In genomic region chr9:134391319-134392231, GRCh38 we compare ENCODE assay signal across 9 cellular contexts.
A peak's percentile ranks its signal among the peaks of the same experiment; 100 is the strongest.
DNase-seq lines count a peak whose midpoint lies in the region; ATAC-seq lines count a peak whose summit lies in the region.
"Had no signal": no experiment of that assay in that cellular context is flagged by ENCODE, and none has a peak within 500 bp of the region (broad histone marks: within the 10 kb centered on the region; RNA-seq: fewer than 3 reads in every experiment).

No MANE protein-coding gene starts in this region.

- ATAC-seq in GM19324 (IDR thresholded peaks at IDR 0.05; ENCODE audit: low FRiP score, unreplicated experiment): peak; percentile 35
- peak; percentile 44 for ATAC-seq in HG03378 (IDR thresholded peaks at IDR 0.05; ENCODE audit: unreplicated experiment)
- ATAC-seq in activated T-cell treated with anti-CD3 and anti-CD28 coated beads, Interleukin-2, amount 50 U/mL, for 72 hours (replicated peaks in 1 of 2): peak; percentile 72 to 74
- ATAC-seq: Panc1 had no signal

- no peak overlapping the region for H3K27ac Mint-ChIP-seq in activated T-cell treated with anti-CD3 and anti-CD28 coated beads, Interleukin-2, amount 50 U/mL, for 72 hours

- DNase-seq in activated T-cell treated with anti-CD3 and anti-CD28 coated beads, Interleukin-2, amount 50 U/mL, for 72 hours: peak; percentile 84 to 91
- DNase-seq in stimulated activated CD4-positive, alpha-beta T cell treated with anti-CD3 and anti-CD28 coated beads, Interleukin-15, amount 100 ng/mL, for 24 hours: peak; percentile 87
- no peak for DNase-seq in SK-N-DZ (ENCODE audit: low spot score)
- DNase-seq in SKM-1 (lab: John Stamatoyannopoulos, UW; ENCODE audit: unreplicated experiment): no peak
- no peak for DNase-seq in NCI-H1436 (lab: John Stamatoyannopoulos, UW)
- no peak for DNase-seq in foreskin melanocyte

- H3K36me3 Mint-ChIP-seq in activated T-cell treated with anti-CD3 and anti-CD28 coated beads, Interleukin-2, amount 50 U/mL, for 72 hours (ENCODE audit: insufficient read depth in 2 of 2): peaks cover 5 to 6% of the 10 kb centered on the region in 2 donors

- H3K27me3 Mint-ChIP-seq in activated T-cell treated with anti-CD3 and anti-CD28 coated beads, Interleukin-2, amount 50 U/mL, for 72 hours (ENCODE audit: low read depth): peaks cover 18% of the 10 kb centered on the region

- peak overlapping the region; percentile 85 for H3K4me3 Mint-ChIP-seq in activated T-cell treated with anti-CD3 and anti-CD28 coated beads, Interleukin-2, amount 50 U/mL, for 72 hours

- peaks cover 62% of the 10 kb centered on the region for H3K4me1 Mint-ChIP-seq in activated T-cell treated with anti-CD3 and anti-CD28 coated beads, Interleukin-2, amount 50 U/mL, for 72 hours (ENCODE audit: low read depth)

- peaks cover 3 to 5% of the 10 kb centered on the region in 2 donors for H3K9me3 Mint-ChIP-seq in activated T-cell treated with anti-CD3 and anti-CD28 coated beads, Interleukin-2, amount 50 U/mL, for 72 hours

Comparison
In these comparisons a context has a peak if more than half of its experiments do, and no peak if none do; other contexts are left out.
1. DNase-seq: peak in activated T-cell treated with anti-CD3 and anti-CD28 coated beads, Interleukin-2, amount 50 U/mL, for 72 hours (2 of 2) and stimulated activated CD4-positive, alpha-beta T cell treated with anti-CD3 and anti-CD28 coated beads, Interleukin-15, amount 100 ng/mL, for 24 hours (single experiment); none in SK-N-DZ (single experiment), SKM-1 (single experiment), NCI-H1436 (single experiment) and foreskin melanocyte (single experiment).
2. Peak in every context shown above with its lines, with median percentiles within 50 percentile points of each other: ATAC-seq.